34 cellular contexts compared by ENCODE assay signal in the genomic region with DNA sequence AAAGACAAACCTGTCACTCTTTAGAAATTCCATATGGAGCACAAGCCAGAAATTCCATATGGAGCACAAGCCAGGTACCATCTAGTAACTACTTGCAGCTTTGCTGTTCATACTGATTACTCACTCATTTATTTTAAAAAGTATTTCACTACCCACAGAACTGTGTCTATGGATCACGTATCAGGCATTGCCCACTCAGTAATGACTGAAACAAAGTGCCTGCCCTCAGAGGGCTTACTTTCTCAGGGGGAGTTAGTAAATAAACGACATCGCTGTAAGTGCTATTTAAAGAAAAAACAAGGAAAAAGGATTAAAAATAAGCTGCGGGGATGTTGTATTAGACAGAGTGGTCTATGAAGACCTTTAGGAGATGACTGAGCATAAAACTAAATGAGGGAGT.
"Had no signal": no experiment of that assay in that cellular context is flagged by ENCODE, and none has a peak within 500 bp of the region (broad histone marks: within the 10 kb centered on the region; RNA-seq: fewer than 3 reads in every experiment).

No MANE protein-coding gene starts in this region.

- H3K27ac ChIP-seq: ascending aorta, VCaP had no signal

- H3K4me1 ChIP-seq: ascending aorta had no signal

- H3K4me3 Mint-ChIP-seq: activated B cell treated with CpG ODN at 0.5 μM for 24 hours; activated CD4-positive, alpha-beta memory T cell treated with anti-CD3 and anti-CD28 coated beads for 36 hours; activated CD4-positive, alpha-beta T cell treated with anti-CD3 and anti-CD28 coated beads, Interleukin-2, amount 10 ng/mL, durations not matched to agents 24 days and 14 days; activated CD8-positive, alpha-beta T cell treated with anti-CD3 and anti-CD28 coated beads for 36 hours; activated naive CD4-positive, alpha-beta T cell treated with anti-CD3 and anti-CD28 coated beads, Interleukin-2, amount 10 ng/mL, durations not matched to agents 7 days and 5 days; activated naive CD4-positive, alpha-beta T cell treated with anti-CD3 and anti-CD28 coated beads, Interleukin-2, amount 50 U/mL, for 24 hours; activated naive CD8-positive, alpha-beta T cell; activated naive CD8-positive, alpha-beta T cell treated with anti-CD3 and anti-CD28 coated beads, Interleukin-2, amount 10 ng/mL, durations not matched to agents 7 days and 5 days; activated naive CD8-positive, alpha-beta T cell treated with anti-CD3 and anti-CD28 coated beads, Interleukin-2, amount 50 U/mL, for 24 hours; activated T-helper 1 cell treated with anti-CD3 and anti-CD28 coated beads, Interleukin-12 subunit alpha, Interleukin-12 subunit beta, Interleukin-2, Interleukin-4 antibody, amounts not matched to agents 30 ng/mL and 10 ng/mL and 1 ng/mL, durations not matched to agents 14 hours and 24 hours and 36 hours; brain; T-helper 1 cell treated with Interleukin-12 subunit alpha and Interleukin-12 subunit beta and Interleukin-4 antibody, amounts not matched to agents 30 μg/mL and 1 μg/mL, for 36 hours; T-helper 2 cell treated with Interferon-gamma antibody and Interleukin-4, amounts not matched to agents 5 μg/mL and 100 μg/mL, for 36 hours had no signal

- H3K4me3 ChIP-seq: ascending aorta had no signal

- H3K4me1 Mint-ChIP-seq: activated B cell treated with CpG ODN at 0.5 μM for 24 hours; activated CD4-positive, alpha-beta T cell treated with anti-CD3 and anti-CD28 coated beads, Interleukin-2, amount 10 ng/mL, durations not matched to agents 24 days and 14 days; activated naive CD4-positive, alpha-beta T cell treated with anti-CD3 and anti-CD28 coated beads, Interleukin-2, amount 10 ng/mL, durations not matched to agents 7 days and 5 days; activated naive CD4-positive, alpha-beta T cell treated with anti-CD3 and anti-CD28 coated beads, Interleukin-2, amount 50 U/mL, for 24 hours; activated naive CD8-positive, alpha-beta T cell treated with anti-CD3 and anti-CD28 coated beads, Interleukin-2, amount 50 U/mL, for 24 hours; brain had no signal

- H3K9me3 Mint-ChIP-seq: activated B cell treated with CpG ODN at 0.5 μM for 24 hours; activated CD4-positive, alpha-beta memory T cell treated with anti-CD3 and anti-CD28 coated beads for 36 hours; activated CD4-positive, alpha-beta T cell treated with anti-CD3 and anti-CD28 coated beads, Interleukin-2, amount 10 ng/mL, durations not matched to agents 24 days and 14 days; activated CD8-positive, alpha-beta T cell treated with anti-CD3 and anti-CD28 coated beads for 36 hours; activated naive CD4-positive, alpha-beta T cell treated with anti-CD3 and anti-CD28 coated beads, Interleukin-2, amount 10 ng/mL, durations not matched to agents 7 days and 5 days; activated naive CD4-positive, alpha-beta T cell treated with anti-CD3 and anti-CD28 coated beads, Interleukin-2, amount 50 U/mL, for 24 hours; activated naive CD8-positive, alpha-beta T cell treated with anti-CD3 and anti-CD28 coated beads, Interleukin-2, amount 10 ng/mL, durations not matched to agents 7 days and 5 days; activated naive CD8-positive, alpha-beta T cell treated with anti-CD3 and anti-CD28 coated beads, Interleukin-2, amount 50 U/mL, for 24 hours; activated T-helper 1 cell treated with anti-CD3 and anti-CD28 coated beads, Interleukin-12 subunit alpha, Interleukin-12 subunit beta, Interleukin-2, Interleukin-4 antibody, amounts not matched to agents 30 ng/mL and 10 ng/mL and 1 ng/mL, durations not matched to agents 14 hours and 24 hours and 36 hours; activated T-helper 2 cell treated with anti-CD3 and anti-CD28 coated beads, Interferon-gamma antibody, Interleukin-2, Interleukin-4, amounts not matched to agents 10 μg/mL and 5 μg/mL and 100 μg/mL, durations not matched to agents 14 hours and 24 hours and 36 hours; brain; T-helper 1 cell treated with Interleukin-12 subunit alpha and Interleukin-12 subunit beta and Interleukin-4 antibody, amounts not matched to agents 30 μg/mL and 1 μg/mL, for 36 hours; T-helper 2 cell treated with Interferon-gamma antibody and Interleukin-4, amounts not matched to agents 5 μg/mL and 100 μg/mL, for 36 hours had no signal

- H3K27ac Mint-ChIP-seq: activated B cell treated with CpG ODN at 0.5 μM for 24 hours; activated CD4-positive, alpha-beta memory T cell treated with anti-CD3 and anti-CD28 coated beads for 36 hours; activated CD4-positive, alpha-beta T cell treated with anti-CD3 and anti-CD28 coated beads, Interleukin-2, amount 10 ng/mL, durations not matched to agents 24 days and 14 days; activated naive CD4-positive, alpha-beta T cell treated with anti-CD3 and anti-CD28 coated beads, Interleukin-2, amount 10 ng/mL, durations not matched to agents 7 days and 5 days; activated naive CD8-positive, alpha-beta T cell treated with anti-CD3 and anti-CD28 coated beads, Interleukin-2, amount 10 ng/mL, durations not matched to agents 7 days and 5 days; activated naive CD8-positive, alpha-beta T cell treated with anti-CD3 and anti-CD28 coated beads, Interleukin-2, amount 50 U/mL, for 24 hours; activated T-helper 1 cell treated with anti-CD3 and anti-CD28 coated beads, Interleukin-12 subunit alpha, Interleukin-12 subunit beta, Interleukin-2, Interleukin-4 antibody, amounts not matched to agents 30 ng/mL and 10 ng/mL and 1 ng/mL, durations not matched to agents 14 hours and 24 hours and 36 hours; activated T-helper 2 cell treated with anti-CD3 and anti-CD28 coated beads, Interferon-gamma antibody, Interleukin-2, Interleukin-4, amounts not matched to agents 10 μg/mL and 5 μg/mL and 100 μg/mL, durations not matched to agents 14 hours and 24 hours and 36 hours; T-helper 1 cell treated with Interleukin-12 subunit alpha and Interleukin-12 subunit beta and Interleukin-4 antibody, amounts not matched to agents 30 μg/mL and 1 μg/mL, for 36 hours; T-helper 2 cell treated with Interferon-gamma antibody and Interleukin-4, amounts not matched to agents 5 μg/mL and 100 μg/mL, for 36 hours had no signal

- ATAC-seq: activated CD8-positive, alpha-beta T cell treated with anti-CD3 and anti-CD28 coated beads for 36 hours; activated naive CD8-positive, alpha-beta T cell treated with anti-CD3 and anti-CD28 coated beads, Interleukin-2, amount 50 U/mL, for 24 hours had no signal

- H3K27me3 Mint-ChIP-seq: activated B cell treated with CpG ODN at 0.5 μM for 24 hours; activated CD4-positive, alpha-beta memory T cell treated with anti-CD3 and anti-CD28 coated beads for 36 hours; activated CD4-positive, alpha-beta T cell treated with anti-CD3 and anti-CD28 coated beads, Interleukin-2, amount 10 ng/mL, durations not matched to agents 24 days and 14 days; activated CD8-positive, alpha-beta T cell treated with anti-CD3 and anti-CD28 coated beads for 36 hours; activated naive CD4-positive, alpha-beta T cell treated with anti-CD3 and anti-CD28 coated beads, Interleukin-2, amount 10 ng/mL, durations not matched to agents 7 days and 5 days; activated naive CD4-positive, alpha-beta T cell treated with anti-CD3 and anti-CD28 coated beads, Interleukin-2, amount 50 U/mL, for 24 hours; activated naive CD8-positive, alpha-beta T cell; activated naive CD8-positive, alpha-beta T cell treated with anti-CD3 and anti-CD28 coated beads, Interleukin-2, amount 10 ng/mL, durations not matched to agents 7 days and 5 days; activated naive CD8-positive, alpha-beta T cell treated with anti-CD3 and anti-CD28 coated beads, Interleukin-2, amount 50 U/mL, for 24 hours had no signal

- FAIRE-seq: TTC549 had no signal

- H3K9me3 ChIP-seq: ascending aorta had no signal

- H3K27me3 ChIP-seq: ascending aorta had no signal

- DNase-seq: activated B cell treated with CpG ODN at 0.5 μM for 24 hours; activated CD4-positive, alpha-beta memory T cell treated with anti-CD3 and anti-CD28 coated beads for 36 hours; activated CD4-positive, alpha-beta T cell treated with anti-CD3 and anti-CD28 coated beads for 4 hours; activated CD4-positive, alpha-beta T cell treated with anti-CD3 and anti-CD28 coated beads, Interleukin-2, amount 10 ng/mL, durations not matched to agents 24 days and 14 days; activated CD4-positive, alpha-beta T cell treated with anti-CD3 and anti-CD28 coated beads, Interleukin-2, amount 50 U/mL, for 1 hour; activated CD4-positive, alpha-beta T cell treated with anti-CD3 and anti-CD28 coated beads, Interleukin-2, amount 50 U/mL, for 4 hours; activated CD4-positive, CD25-positive, alpha-beta regulatory T cell treated with anti-CD3 and anti-CD28 coated beads, Interleukin-2, amount 50 U/mL, for 72 hours; activated CD8-positive, alpha-beta memory T cell treated with anti-CD3 and anti-CD28 coated beads, Interleukin-2, amount 50 U/mL, for 4 hours; activated CD8-positive, alpha-beta T cell treated with anti-CD3 and anti-CD28 coated beads for 36 hours; activated effector memory CD4-positive, alpha-beta T cell treated with Interleukin-2 at 50 U/mL for 16 hours; activated gamma-delta T cell; activated naive CD4-positive, alpha-beta T cell treated with anti-CD3 and anti-CD28 coated beads, Interleukin-2, amount 10 ng/mL, durations not matched to agents 7 days and 5 days; activated naive CD4-positive, alpha-beta T cell treated with Interleukin-2 at 50 U/mL for 16 hours; activated naive CD8-positive, alpha-beta T cell treated with anti-CD3 and anti-CD28 coated beads, Interleukin-2, amount 10 ng/mL, durations not matched to agents 7 days and 5 days; activated naive CD8-positive, alpha-beta T cell treated with anti-CD3 and anti-CD28 coated beads, Interleukin-2, amount 50 U/mL, for 24 hours; activated T-cell treated with anti-CD3 and anti-CD28 coated beads for 4 hours; activated T-cell treated with anti-CD3 and anti-CD28 coated beads, Interleukin-2, amount 50 U/mL, for 1 hour; activated T-cell treated with anti-CD3 and anti-CD28 coated beads, Interleukin-2, amount 50 U/mL, for 48 hours; amygdala; anterior cingulate cortex; central memory CD4-positive, alpha-beta T cell; T-helper 1 cell; T-helper 2 cell; T-helper 9 cell had no signal
